ENCODE assay signal across 16 cellular contexts in genomic region chr18:46462523-46462922, GRCh38.
DNase-seq lines count a peak whose midpoint lies in the region; ATAC-seq, FAIRE-seq and TF ChIP-seq lines count a peak whose summit lies in the region.
"Had no signal": no experiment of that assay in that cellular context is flagged by ENCODE, and none has a peak within 500 bp of the region (broad histone marks: within the 10 kb centered on the region; RNA-seq: fewer than 3 reads in every experiment).

No MANE protein-coding gene starts in this region.

- TF ChIP-seq CTCF in D721Med (IDR thresholded peaks at IDR 0.05; ENCODE audit: insufficient read depth, missing control alignments), result no peak

- H3K9me3 ChIP-seq in BLaER1, result no peaks in the 10 kb centered on the region

- H4K20me1 ChIP-seq in BLaER1, result peaks cover 11% of the 10 kb centered on the region; the same call in 1 of the 2 replicates

- peaks cover 63% of the 10 kb centered on the region for H3K4me1 ChIP-seq in BLaER1

- DNase-seq in D721Med (ENCODE audit: insufficient read length, low spot score) (peak; percentile 81), NCI-H82 treated with DMSO at 0.1 percent for 48 hours (lab: John Stamatoyannopoulos, UW; ENCODE audit: unreplicated experiment) (peak; percentile 71), islet precursor cell (peak; percentile 40), MV-4-11 (lab: John Stamatoyannopoulos, UW) (no peak), NCI-H2107 treated with DMSO at 0.1 percent for 48 hours (lab: John Stamatoyannopoulos, UW; ENCODE audit: unreplicated experiment) (no peak), NCI-H128 (lab: John Stamatoyannopoulos, UW; ENCODE audit: unreplicated experiment) (no peak)
- DNase-seq: CD8-positive, alpha-beta T cell; DMS79 treated with DMSO at 0.1 percent for 48 hours; KG1; NCI-H1930; NCI-H2171 treated with DMSO at 0.1 percent for 48 hours; OCI-M1; SHP77 treated with DMSO at 0.1 percent for 48 hours had no signal

- H3K36me3 ChIP-seq in BLaER1, result peaks cover 13% of the 10 kb centered on the region

- H3K4me3 ChIP-seq in BLaER1, result no peak overlapping the region

- no peak for ATAC-seq in HG02763 (IDR thresholded peaks at IDR 0.05; ENCODE audit: unreplicated experiment)
- ATAC-seq: CD8-positive, alpha-beta T cell; SK-N-SH treated with all-trans-retinoic acid at 6 μM for 48 hours had no signal

- no peaks in the 10 kb centered on the region for H3K27me3 ChIP-seq in BLaER1

- H3K9ac ChIP-seq in BLaER1, result 0 out of 2 replicates have a peak overlapping the region, but pooled peaks have one; percentile 1

- H3K27ac ChIP-seq in BLaER1, result peak overlapping the region; percentile 18; the same call in 1 of the 2 replicates

- FAIRE-seq in D721Med (lab: Jason Lieb, UNC), result peak; percentile 92

- H3K4me2 ChIP-seq in BLaER1, result peak overlapping the region; percentile 73

Comparison
In these comparisons a context has a peak if more than half of its experiments do, and no peak if none do; other contexts are left out.
1. DNase-seq: peak in D721Med (single experiment), NCI-H82 treated with DMSO at 0.1 percent for 48 hours (single experiment) and islet precursor cell (single experiment); none in MV-4-11 (single experiment), NCI-H2107 treated with DMSO at 0.1 percent for 48 hours (single experiment) and NCI-H128 (single experiment).